ENCODE assay signal across 8 cellular contexts in the genomic region with DNA sequence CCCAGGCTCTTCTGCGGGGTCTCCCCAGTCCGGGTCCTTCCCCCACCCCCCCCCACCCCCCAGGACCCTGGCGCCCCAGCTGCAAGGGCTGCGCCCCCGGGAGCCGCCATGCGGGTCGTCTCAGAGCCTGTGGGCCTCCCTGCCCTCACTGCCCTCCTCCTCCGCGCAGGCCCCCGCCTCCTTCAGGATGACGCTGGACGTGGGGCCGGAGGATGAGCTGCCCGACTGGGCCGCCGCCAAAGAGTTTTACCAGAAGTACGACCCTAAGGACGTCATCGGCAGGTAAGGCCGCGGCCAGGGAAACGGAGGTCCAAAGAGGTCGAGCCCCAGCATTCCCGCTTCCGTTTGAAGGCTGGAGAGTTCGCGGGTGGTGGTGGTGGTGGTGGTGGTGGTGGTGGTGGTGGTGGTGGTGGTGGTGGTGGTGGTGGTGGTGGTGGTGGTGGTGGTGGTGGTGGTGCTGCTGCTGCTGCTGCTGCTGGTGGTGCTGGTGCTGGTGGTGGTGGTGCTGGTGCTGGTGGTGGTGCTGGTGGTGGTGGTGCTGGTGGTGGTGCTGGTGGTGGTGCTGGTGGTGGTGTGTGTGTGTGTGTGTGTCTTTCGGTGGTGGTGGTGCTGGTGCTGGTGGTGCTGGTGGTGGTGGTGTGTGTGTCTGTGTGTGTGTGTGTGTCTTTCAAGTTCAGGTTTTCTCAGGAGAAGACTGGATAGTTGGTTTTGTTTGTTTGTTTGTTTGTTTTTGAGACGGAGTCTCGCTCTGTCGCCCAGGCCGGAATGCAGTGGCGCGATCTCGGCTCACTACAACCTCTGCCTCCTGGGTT. TPM values are rescaled to one million over a fixed set of nuclear protein-coding genes. Genes with fewer than 3 reads are reported as not detected.
DNase-seq lines count a peak whose midpoint lies in the region; ATAC-seq and TF ChIP-seq lines count a peak whose summit lies in the region.

No MANE protein-coding gene starts in this region.

- CTCF ChIA-PET in PC-3 (lab: Charles Lee), result no interaction called here

- H2AFZ ChIP-seq in PC-3 (ENCODE audit: low read length), result no peak overlapping the region

- BruUV-seq in PC-3 (replicated peaks; lab: Mats Ljungman, UMichigan), result TSS peak; percentile 45

- H3K79me2 ChIP-seq in DOHH2 (ENCODE audit: control insufficient read depth, low read length), result peaks cover 32% of the 10 kb centered on the region
- peaks cover 22% of the 10 kb centered on the region for H3K79me2 ChIP-seq in PC-3 (ENCODE audit: low read length)

- H3K9me2 ChIP-seq in DOHH2 (replicated peaks; ENCODE audit: control insufficient read depth, low read length) (no peaks in the 10 kb centered on the region), PC-3 (replicated peaks; ENCODE audit: low read length) (no peaks in the 10 kb centered on the region)

- DNase-seq in PC-3 (peak; percentile 33), breast epithelium (ENCODE audit: low spot score in 2 of 2) (no peak), kidney epithelial cell (ENCODE audit: low read depth) (no peak), inferior parietal cortex (ENCODE audit: extremely low spot score) (no peak), NCI-H2171 (lab: John Stamatoyannopoulos, UW) (no peak)
- DNase-seq in stimulated activated naive CD8-positive, alpha-beta T cell treated with anti-CD3 and anti-CD28 coated beads, Interleukin-15, Interleukin-2, amounts not matched to agents 100 U/mL and 50 U/mL, for 24 hours, result peak; percentile 46

- TF ChIP-seq CTCF in DOHH2 (IDR thresholded peaks at IDR 0.05; ENCODE audit: low read depth, low read length, poor library complexity, severe bottlenecking) (no peak), PC-3 (conservative IDR thresholded peaks at IDR 0.05; ENCODE audit: low read depth, low read length) (no peak), breast epithelium (IDR thresholded peaks at IDR 0.05) (no peak), kidney epithelial cell (IDR thresholded peaks at IDR 0.05; ENCODE audit: insufficient read depth, low read length, poor library complexity, severe bottlenecking) (no peak)

- peak overlapping the region; percentile 37; the same call in 1 of the 2 replicates for H3K9ac ChIP-seq in PC-3 (ENCODE audit: low read length)

- peaks cover 17% of the 10 kb centered on the region for H3K4me1 ChIP-seq in DOHH2 (ENCODE audit: control insufficient read depth, low read length)
- H3K4me1 ChIP-seq in PC-3 (ENCODE audit: insufficient read depth, low read length), result peaks cover 14% of the 10 kb centered on the region
- H3K4me1 ChIP-seq in breast epithelium, result peaks cover 0 to 5% of the 10 kb centered on the region in 2 donors

- intact Hi-C loops in PC-3 (cut with micrococcal nuclease), result no loop called here
- intact Hi-C loops in breast epithelium (cut with DNase I; ENCODE audit: low total_unique reads), result no loop called here

- H3K4me3 ChIP-seq in DOHH2 (ENCODE audit: low read length), result peak overlapping the region; percentile 75
- H3K4me3 ChIP-seq in PC-3 (ENCODE audit: low read length), result peak overlapping the region; percentile 69
- peak overlapping the region; percentile 87 to 94 (median 89) for H3K4me3 ChIP-seq in breast epithelium
- peak overlapping the region; percentile 80 for H3K4me3 ChIP-seq in kidney epithelial cell (ENCODE audit: low read depth, low read length)

- H4K20me1 ChIP-seq in DOHH2 (ENCODE audit: control insufficient read depth, insufficient read depth, low read depth, low read length), result no peaks in the 10 kb centered on the region
- no peaks in the 10 kb centered on the region for H4K20me1 ChIP-seq in PC-3 (ENCODE audit: low read length)

- POLR2A ChIA-PET in PC-3 (lab: Charles Lee; ENCODE audit: unreplicated experiment), result interaction anchor here (0.6 to 0.7 kb wide), 2 partner anchors 109 to 177 kb away, joined by 5 to 6 read pairs; no protein-coding TSS in a partner anchor

- peaks cover 25% of the 10 kb centered on the region for H3F3A ChIP-seq in DOHH2 (ENCODE audit: control insufficient read depth, insufficient read depth)
- peaks cover 8% of the 10 kb centered on the region for H3F3A ChIP-seq in PC-3 (ENCODE audit: low read length, unreplicated experiment)

- H3K4me2 ChIP-seq in DOHH2 (ENCODE audit: low read length) (peak overlapping the region; percentile 82), PC-3 (ENCODE audit: low read length) (peak overlapping the region; percentile 71)

- ATAC-seq in GM21529 (IDR thresholded peaks at IDR 0.05; ENCODE audit: unreplicated experiment) (peak; percentile 17), PC-3 (peak; percentile 41)
- ATAC-seq in stimulated activated naive CD8-positive, alpha-beta T cell treated with anti-CD3 and anti-CD28 coated beads, Interleukin-15, Interleukin-2, amounts not matched to agents 100 U/mL and 50 U/mL, for 24 hours, result peak; percentile 12

- H3K27ac ChIP-seq in DOHH2 (ENCODE audit: low read depth, low read length) (no peak overlapping the region), PC-3 (ENCODE audit: low read length) (no peak overlapping the region), breast epithelium (peak overlapping the region; percentile 81 to 88)

- H3K36me3 ChIP-seq in DOHH2 (ENCODE audit: control insufficient read depth, low read length), result peaks cover 49% of the 10 kb centered on the region
- H3K36me3 ChIP-seq in PC-3 (ENCODE audit: low read depth, low read length), result peaks cover 6% of the 10 kb centered on the region
- no peaks in the 10 kb centered on the region for H3K36me3 ChIP-seq in breast epithelium
- H3K36me3 ChIP-seq in kidney epithelial cell (ENCODE audit: control insufficient read depth, insufficient read depth, low read length), result no peaks in the 10 kb centered on the region

- H3K27me3 ChIP-seq in DOHH2 (ENCODE audit: control insufficient read depth, low read length) (no peaks in the 10 kb centered on the region), PC-3 (ENCODE audit: low read length) (no peaks in the 10 kb centered on the region), breast epithelium (no peaks in the 10 kb centered on the region), kidney epithelial cell (ENCODE audit: control insufficient read depth, insufficient read depth, low read length) (no peaks in the 10 kb centered on the region)

- H3K9me3 ChIP-seq in DOHH2 (ENCODE audit: control insufficient read depth, insufficient read depth, low read length), result no peaks in the 10 kb centered on the region
- no peaks in the 10 kb centered on the region for H3K9me3 ChIP-seq in PC-3 (ENCODE audit: low read length)
- H3K9me3 ChIP-seq in breast epithelium, result no peaks in the 10 kb centered on the region

- no peak for TF ChIP-seq POLR2A in breast epithelium (IDR thresholded peaks at IDR 0.05)

RNA-seq across cellular contexts. Expression of gene PHKG2, which starts 0.6 kb away (rescaled TPM):
- 28.6 and 30.9 TPM in 2 replicates for total RNA-seq in PC-3 (2014; rRNA removed)
- total RNA-seq in breast epithelium, result 10 to 100 TPM; 28.5 to 38.8 (median 35.7) TPM
- total RNA-seq in kidney epithelial cell, result 23.6 and 32.3 TPM in 2 replicates

RNA-seq across cellular contexts. Expression of gene CFAP119, which starts 13.0 kb away (rescaled TPM):
- total RNA-seq in PC-3 (2014; rRNA removed) (8.6 and 9.6 TPM in 2 replicates), breast epithelium (10 to 100 TPM in 2 of 3 donors, 1 to 10 TPM in 1; 1.4 to 17.1 (median 13.4) TPM), kidney epithelial cell (1.6 and 5.7 TPM in 2 replicates)

RNA-seq across cellular contexts. Expression of gene RNF40, which starts 13.3 kb away (rescaled TPM):
- total RNA-seq in PC-3 (2014; rRNA removed), result 64.1 and 80.2 TPM in 2 replicates
- total RNA-seq in breast epithelium, result 10 to 100 TPM; 77.0 to 84.7 (median 77.3) TPM
- 101 and 130 TPM in 2 replicates for total RNA-seq in kidney epithelial cell

RNA-seq across cellular contexts. Expression of gene ZNF629, which starts 38.2 kb away (rescaled TPM):
- total RNA-seq in PC-3 (2014; rRNA removed) (7.8 and 8.4 TPM in 2 replicates), breast epithelium (10 to 100 TPM in 2 of 3 donors, 1 to 10 TPM in 1; 9.4 to 16.2 (median 10.5) TPM), kidney epithelial cell (22.8 and 23.9 TPM in 2 replicates)

RNA-seq across cellular contexts. Expression of gene SRCAP, which starts 49.9 kb away (rescaled TPM):
- total RNA-seq in PC-3 (2014; rRNA removed) (19.0 and 29.6 TPM in 2 replicates), breast epithelium (10 to 100 TPM; 19.0 to 24.9 (median 20.8) TPM), kidney epithelial cell (15.5 and 18.1 TPM in 2 replicates)

Comparison
In these comparisons a context has a peak if more than half of its experiments do, and no peak if none do; other contexts are left out.
1. H3K27ac ChIP-seq: peak in breast epithelium (2 of 2); none in DOHH2 (single experiment) and PC-3 (single experiment).
2. DNase-seq: peak in PC-3 (single experiment) and stimulated activated naive CD8-positive, alpha-beta T cell treated with anti-CD3 and anti-CD28 coated beads, Interleukin-15, Interleukin-2, amounts not matched to agents 100 U/mL and 50 U/mL, for 24 hours (single experiment); none in breast epithelium (0 of 2), kidney epithelial cell (single experiment), inferior parietal cortex (single experiment) and NCI-H2171 (single experiment).
3. Peak in every context shown above with its lines, with median percentiles within 50 percentile points of each other: H3K4me3 ChIP-seq and ATAC-seq.